8 cellular contexts compared by ENCODE assay signal in the genomic region with DNA sequence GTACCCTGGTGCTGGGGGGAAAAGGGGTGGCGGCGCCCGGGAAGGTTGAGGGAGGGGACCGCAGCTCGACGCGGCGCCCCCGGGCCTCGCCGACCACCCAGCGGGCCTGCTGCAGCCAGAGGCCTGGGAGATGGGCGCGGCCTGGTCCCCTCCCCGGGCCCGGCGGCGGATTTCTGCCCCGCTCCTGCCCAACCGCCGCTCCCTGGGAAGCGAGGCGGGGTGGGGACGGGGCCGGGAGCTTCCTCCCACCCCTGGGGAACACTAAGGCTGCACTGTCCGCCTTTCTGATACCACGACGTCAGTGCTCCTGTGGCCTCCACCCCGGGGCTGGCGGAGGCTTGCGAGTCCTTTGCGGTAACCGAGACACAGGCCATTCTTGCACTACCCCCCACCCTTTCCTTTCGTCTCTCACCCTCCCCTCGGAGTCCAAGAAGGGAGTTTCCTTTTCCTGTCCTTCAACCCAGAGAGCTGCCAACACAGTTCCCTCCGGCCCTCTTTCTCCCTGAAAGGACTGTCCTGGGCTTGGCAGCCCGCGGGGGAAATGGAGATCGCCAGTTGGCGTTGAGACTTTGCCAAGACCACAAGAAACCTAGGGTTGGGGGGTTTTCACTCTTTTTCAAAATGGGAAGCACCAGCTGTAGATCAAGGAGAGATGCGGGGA. TPM values are rescaled to one million over a fixed set of nuclear protein-coding genes. Genes with fewer than 3 reads are reported as not detected.
DNase-seq lines count a peak whose midpoint lies in the region; ATAC-seq and TF ChIP-seq lines count a peak whose summit lies in the region.

No MANE protein-coding gene starts in this region.

- peaks cover 44% of the 10 kb centered on the region for H3K4me1 Mint-ChIP-seq in nephron progenitor cell

- peak; percentile 7 for DNase-seq in COLO829 (ENCODE audit: low spot score)
- peak; percentile 30 for DNase-seq in NT2/D1 (ENCODE audit: low read depth, low spot score)
- peak; percentile 43 for DNase-seq in activated gamma-delta T cell (lab: John Stamatoyannopoulos, UW)
- DNase-seq in foreskin keratinocyte = peak in 1 of 2 donors; percentile 52
- peak; percentile 65 for DNase-seq in nephron progenitor cell
- peak; percentile 31 to 47 for DNase-seq in tibial nerve (ENCODE audit: low spot score in 2 of 2)

- H3K4me1 ChIP-seq in NT2/D1 (ENCODE audit: insufficient read depth, insufficient read length) = no peaks in the 10 kb centered on the region
- H3K4me1 ChIP-seq in foreskin keratinocyte = peaks cover 9% of the 10 kb centered on the region
- H3K4me1 ChIP-seq in tibial nerve = peaks cover 6 to 51% (median 27%) of the 10 kb centered on the region in 4 donors

- ATAC-seq in GM19351 (IDR thresholded peaks at IDR 0.05; ENCODE audit: unreplicated experiment) (peak; percentile 26), HG03432 (IDR thresholded peaks at IDR 0.05; ENCODE audit: unreplicated experiment) (peak; percentile 35), foreskin keratinocyte (peak; percentile 61)

- no peak for TF ChIP-seq EP300 in tibial nerve (IDR thresholded peaks at IDR 0.05)

- TF ChIP-seq CTCF in foreskin keratinocyte (conservative IDR thresholded peaks at IDR 0.05) = no peak
- TF ChIP-seq CTCF in nephron progenitor cell (IDR thresholded peaks at IDR 0.05) = no peak
- no peak for TF ChIP-seq CTCF in tibial nerve (IDR thresholded peaks at IDR 0.05)

- H3K27ac Mint-ChIP-seq in nephron progenitor cell = peak overlapping the region; percentile 98

- WGBS in tibial nerve, 2 donors = 1% methylated on average over 38 to 41 of the region's 41 CpGs

- H3K27me3 ChIP-seq in NT2/D1 (ENCODE audit: insufficient read depth, insufficient read length) (peaks cover 17% of the 10 kb centered on the region), foreskin keratinocyte (no peaks in the 10 kb centered on the region), tibial nerve (no peaks in the 10 kb centered on the region)

- peak overlapping the region; percentile 98 for H3K4me3 Mint-ChIP-seq in nephron progenitor cell

- peak overlapping the region; percentile 88 for H3K4me3 ChIP-seq in NT2/D1 (ENCODE audit: insufficient read length, low read depth)
- peak overlapping the region; percentile 82 to 98 (median 94) for H3K4me3 ChIP-seq in tibial nerve

- no peak for TF ChIP-seq POLR2A in tibial nerve (IDR thresholded peaks at IDR 0.05)

- H3K9me3 ChIP-seq in NT2/D1 (ENCODE audit: insufficient read depth, low read length) (no peaks in the 10 kb centered on the region), tibial nerve (no peaks in the 10 kb centered on the region)

- H3K27ac ChIP-seq in foreskin keratinocyte = peak overlapping the region; percentile 68
- H3K27ac ChIP-seq in tibial nerve = peak overlapping the region; percentile 97 to 100 (median 99)

- H3K36me3 Mint-ChIP-seq in nephron progenitor cell (ENCODE audit: low read depth) = peaks cover 15% of the 10 kb centered on the region

- peaks cover 17% of the 10 kb centered on the region for H3K27me3 Mint-ChIP-seq in nephron progenitor cell (ENCODE audit: low read depth, poor library complexity)

- H3K36me3 ChIP-seq in NT2/D1 (ENCODE audit: insufficient read depth, insufficient read length, low read length) (peaks cover 14% of the 10 kb centered on the region), tibial nerve (no peaks in the 10 kb centered on the region)

- H3K9me3 Mint-ChIP-seq in nephron progenitor cell = no peaks in the 10 kb centered on the region

- peak overlapping the region; percentile 86 for H3K9ac ChIP-seq in NT2/D1 (ENCODE audit: insufficient read length, low read depth)

RNA-seq across cellular contexts. Expression of a gene that starts 0.7 kb away (rescaled TPM):
- total RNA-seq in foreskin keratinocyte (65.5 and 71.6 TPM in 2 replicates), tibial nerve (10 to 100 TPM; 37.7 to 46.1 (median 40.1) TPM)
- 57.0 and 58.4 TPM in 2 replicates for polyA plus RNA-seq in foreskin keratinocyte
